9 cellular contexts compared by ENCODE assay signal in genomic region chr10:73857446-73857845, GRCh38. TPM values are rescaled to one million over a fixed set of nuclear protein-coding genes. Genes with fewer than 3 reads are reported as not detected.
DNase-seq lines count a peak whose midpoint lies in the region; ATAC-seq and TF ChIP-seq lines count a peak whose summit lies in the region.
"Had no signal": no experiment of that assay in that cellular context is flagged by ENCODE, and none has a peak within 500 bp of the region (broad histone marks: within the 10 kb centered on the region; RNA-seq: fewer than 3 reads in every experiment).

No MANE protein-coding gene starts in this region.

- TF ChIP-seq CTCF in HEK293 (tag by site-specific recombination; IDR thresholded peaks at IDR 0.05), result no peak

- peak overlapping the region; percentile 81 to 91 (median 86) for H3K27ac Mint-ChIP-seq in CD4-positive, alpha-beta memory T cell
- H3K27ac Mint-ChIP-seq: memory B cell had no signal

- peaks cover 53% of the 10 kb centered on the region for H3K36me3 ChIP-seq in CD4-positive, alpha-beta memory T cell (ENCODE audit: insufficient read depth, low read length)
- peaks cover 3 to 68% of the 10 kb centered on the region in 2 experiments; a peak in 2 of 3 replicates for H3K36me3 ChIP-seq in HEK293 (ENCODE audit: control insufficient read depth in 2 of 2, insufficient read depth in 1 of 2, low read length in 2 of 2)

- H3K27me3 Mint-ChIP-seq in CD4-positive, alpha-beta memory T cell, result no peaks in the 10 kb centered on the region
- H3K27me3 Mint-ChIP-seq: memory B cell had no signal

- no peaks in the 10 kb centered on the region for H3K9me3 Mint-ChIP-seq in CD4-positive, alpha-beta memory T cell
- H3K9me3 Mint-ChIP-seq: memory B cell had no signal

- peak in 1 of 5 donors; percentile 58 for DNase-seq in CD4-positive, alpha-beta memory T cell
- DNase-seq in activated T-cell treated with anti-CD3 and anti-CD28 coated beads, Interleukin-2, amount 50 U/mL, for 48 hours, result peak; percentile 68 to 72
- DNase-seq in iris pigment epithelial cell (ENCODE audit: low read depth), result peak; percentile 58
- DNase-seq in NCI-H226, result no peak
- no peak for DNase-seq in effector CD8-positive, alpha-beta T cell (lab: John Stamatoyannopoulos, UW)
- DNase-seq in H4 (ENCODE audit: low spot score), result no peak

- H3K4me1 ChIP-seq in CD4-positive, alpha-beta memory T cell (ENCODE audit: insufficient read depth, low read length), result peaks cover 53% of the 10 kb centered on the region
- peaks cover 6% of the 10 kb centered on the region; the same call in 1 of the 2 replicates for H3K4me1 ChIP-seq in HEK293 (ENCODE audit: control insufficient read depth, insufficient read depth, low read length)

- peaks cover 34 to 66% of the 10 kb centered on the region in 2 donors for H3K36me3 Mint-ChIP-seq in CD4-positive, alpha-beta memory T cell

- intact Hi-C loops in CD4-positive, alpha-beta memory T cell (cut with micrococcal nuclease), result no loop called here

- peaks cover 36 to 72% (median 50%) of the 10 kb centered on the region in 4 donors for H3K4me1 Mint-ChIP-seq in CD4-positive, alpha-beta memory T cell

- ATAC-seq in HG03457 (IDR thresholded peaks at IDR 0.05; ENCODE audit: unreplicated experiment), result no peak

- H3K27ac ChIP-seq in CD4-positive, alpha-beta memory T cell (ENCODE audit: low read depth, low read length), result no peak overlapping the region
- H3K27ac ChIP-seq in HEK293 (ENCODE audit: extremely low read depth, low read depth, low read length), result no peak overlapping the region

- H3K4me3 ChIP-seq in CD4-positive, alpha-beta memory T cell (ENCODE audit: low read length in 2 of 2), result no peak overlapping the region
- no peak overlapping the region for H3K4me3 ChIP-seq in HEK293 (ENCODE audit: low read depth, low read length)

- CTCF ChIA-PET in CD4-positive, alpha-beta memory T cell (lab: Charles Lee; ENCODE audit: partially characterized antibody), result interaction anchor here (1.0 to 13.4 kb wide), 3 partner anchors 8 to 21 kb away, joined by 6 to 199 read pairs (median 12); no protein-coding TSS in a partner anchor
- CTCF ChIA-PET in HEK293 (lab: Yijun Ruan, JAX), result interaction anchor here (1.0 to 3.1 kb wide), 3 partner anchors 8 to 225 kb away, joined by 4 to 18 read pairs (median 14); no protein-coding TSS in a partner anchor

- H3K9me3 ChIP-seq in CD4-positive, alpha-beta memory T cell (ENCODE audit: control insufficient read depth in 1 of 2, low read length in 2 of 2), result no peaks in the 10 kb centered on the region
- H3K9me3 ChIP-seq in HEK293 (ENCODE audit: control insufficient read depth, insufficient read depth, low read depth, low read length), result no peaks in the 10 kb centered on the region

- POLR2A ChIA-PET in CD4-positive, alpha-beta memory T cell (lab: Charles Lee; ENCODE audit: partially characterized antibody), result interaction anchor here (0.7 to 3.1 kb wide), 2 partner anchors 8 to 17 kb away, joined by 5 to 18 read pairs; partner anchors contain the start of gene CAMK2G
- POLR2A ChIA-PET in HEK293 (lab: Yijun Ruan, JAX), result no interaction called here

- no peaks in the 10 kb centered on the region for H3K27me3 ChIP-seq in CD4-positive, alpha-beta memory T cell (ENCODE audit: insufficient read depth, low read length)

- H3K4me3 Mint-ChIP-seq in CD4-positive, alpha-beta memory T cell, result peak overlapping the region; percentile 20 to 84 (median 39)
- H3K4me3 Mint-ChIP-seq: memory B cell had no signal

TF ChIP-seq in HEK293, 187 proteins besides CTCF, POLR2A, EP300 and RAD21:
- TF ChIP-seq ZNF366 (tag by site-specific recombination; conservative IDR thresholded peaks at IDR 0.05), result 0 out of 2 replicates have a peak, but pooled peaks have one; percentile 46
- TF ChIP-seq KLF7 (tag by site-specific recombination; IDR thresholded peaks at IDR 0.05; ENCODE audit: borderline replicate concordance), result no peak
- TF ChIP-seq ZNF600 (tag by site-specific recombination; IDR thresholded peaks at IDR 0.05), result peak; percentile 52; the same call in 1 of the 2 replicates
- TF ChIP-seq SP7 (tag by site-specific recombination; IDR thresholded peaks at IDR 0.05), result peak; percentile 60
- TF ChIP-seq ZBTB17 (tag by site-specific recombination; IDR thresholded peaks at IDR 0.05), result peak; percentile 94
- peak; percentile 45; the same call in 1 of the 2 replicates for TF ChIP-seq ZNF394 (tag by site-specific recombination; IDR thresholded peaks at IDR 0.05; ENCODE audit: borderline replicate concordance)
- TF ChIP-seq ZBTB48 (tag by site-specific recombination; IDR thresholded peaks at IDR 0.05), result peak; percentile 95
- no peak for TF ChIP-seq ZNF654 (tag by site-specific recombination; IDR thresholded peaks at IDR 0.05; ENCODE audit: low read depth)
- TF ChIP-seq ZBTB20 (tag by site-specific recombination; IDR thresholded peaks at IDR 0.05), result peak; percentile 92
- TF ChIP-seq ZNF660 (tag by site-specific recombination; IDR thresholded peaks at IDR 0.05), result peak; percentile 70; the same call in 1 of the 2 replicates
- TF ChIP-seq ZNF629 (tag by site-specific recombination; IDR thresholded peaks at IDR 0.05), result peak; percentile 37; the same call in 1 of the 2 replicates
- TF ChIP-seq TRIM28 (IDR thresholded peaks at IDR 0.05; ENCODE audit: borderline replicate concordance, low read length), result no peak
TF ChIP-seq in HEK293: peak in this region for 9.

RNA-seq across cellular contexts. Expression of gene CAMK2G, which starts 16.9 kb away (rescaled TPM):
- 10 to 100 TPM; 64.3 to 70.4 TPM for total RNA-seq in CD4-positive, alpha-beta memory T cell
- polyA plus RNA-seq in CD4-positive, alpha-beta memory T cell, result 1 to 10 TPM; 3.8 to 7.8 TPM
- total RNA-seq in H4 (2014; rRNA removed; shearing (Covaris generic)), result 24.1 and 27.4 TPM in 2 replicates

RNA-seq across cellular contexts. Expression of gene NDST2, which starts 46.0 kb away (rescaled TPM):
- total RNA-seq in CD4-positive, alpha-beta memory T cell, result 10 to 100 TPM; 84.8 to 87.7 TPM
- 10 to 100 TPM; 14.4 to 33.7 TPM for polyA plus RNA-seq in CD4-positive, alpha-beta memory T cell
- total RNA-seq in H4 (2014; rRNA removed; shearing (Covaris generic)), result 8.5 and 14.8 TPM in 2 replicates

RNA-seq across cellular contexts. Expression of gene PLAU, which starts 53.5 kb away (rescaled TPM):
- total RNA-seq in CD4-positive, alpha-beta memory T cell, result under 1 TPM; 0.64 to 0.91 TPM
- not detected for polyA plus RNA-seq in CD4-positive, alpha-beta memory T cell
- total RNA-seq in H4 (2014; rRNA removed; shearing (Covaris generic)), result 149 and 153 TPM in 2 replicates

Comparison
In these comparisons a context has a peak if more than half of its experiments do, and no peak if none do; other contexts are left out.
1. DNase-seq: peak in activated T-cell treated with anti-CD3 and anti-CD28 coated beads, Interleukin-2, amount 50 U/mL, for 48 hours (2 of 2) and iris pigment epithelial cell (single experiment); none in NCI-H226 (single experiment), effector CD8-positive, alpha-beta T cell (single experiment) and H4 (single experiment).
2. RNA of gene PLAU, which starts 53.5 kb away (total RNA-seq): 149 to 153 TPM in H4; 0.64 to 0.91 TPM in CD4-positive, alpha-beta memory T cell; every median in the first group is over 10 times any median in the second.